In the genomic region with DNA sequence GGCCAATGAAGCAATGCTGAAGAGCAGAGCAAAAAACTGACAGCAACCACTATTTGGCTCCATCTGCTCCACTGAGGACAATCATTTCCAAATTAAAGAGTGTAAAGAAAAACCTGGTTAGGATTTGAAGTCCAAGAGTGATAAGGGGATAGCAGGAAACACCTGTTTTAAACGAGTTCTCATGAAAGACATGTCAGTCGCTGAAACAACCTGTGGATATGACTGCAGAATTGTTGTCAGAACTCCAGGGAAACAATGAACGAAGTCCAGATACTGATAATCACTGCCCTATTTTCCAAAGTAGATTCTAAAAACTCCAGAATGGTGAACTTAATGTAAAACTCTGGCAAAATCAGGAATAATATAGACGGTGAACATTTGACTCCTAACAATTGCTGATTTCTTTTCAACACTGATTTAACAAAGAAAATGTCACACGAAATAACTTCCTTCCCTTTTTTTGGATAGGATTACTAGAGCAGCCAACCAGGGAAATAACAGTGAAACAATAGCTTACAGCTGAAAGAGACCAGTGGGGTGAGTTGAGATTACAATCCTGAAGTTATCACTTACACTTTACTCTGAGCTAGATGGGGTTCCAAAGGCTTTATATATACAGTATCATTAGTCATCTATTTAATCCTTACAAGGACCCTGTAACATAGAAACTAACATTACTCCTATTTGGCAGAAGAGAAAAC, we compare ENCODE assay signal across 29 cellular contexts.
DNase-seq lines count a peak whose midpoint lies in the region; ATAC-seq and TF ChIP-seq lines count a peak whose summit lies in the region.
"Had no signal": no experiment of that assay in that cellular context is flagged by ENCODE, and none has a peak within 500 bp of the region (broad histone marks: within the 10 kb centered on the region; RNA-seq: fewer than 3 reads in every experiment).

No MANE protein-coding gene starts in this region.

- H3K4me1 Mint-ChIP-seq in natural killer cell: peaks cover 13 to 18% of the 10 kb centered on the region in 2 donors
- peaks cover 9 to 13% of the 10 kb centered on the region in 2 donors for H3K4me1 Mint-ChIP-seq in natural killer cell treated with Interleukin-12 subunit alpha and Interleukin-12 subunit beta and Interleukin-15 and Interleukin-18, amount 100 ng/mL, for 72 hours (ENCODE audit: low read depth in 2 of 2)
- peaks cover 55% of the 10 kb centered on the region for H3K4me1 Mint-ChIP-seq in activated B cell treated with CpG ODN at 0.5 μM for 24 hours

- POLR2A ChIA-PET in activated B cell treated with CpG ODN at 0.5 μM for 24 hours (lab: Charles Lee): no interaction called here

- H3K36me3 ChIP-seq in thyroid gland: peaks cover 23 to 32% of the 10 kb centered on the region in 2 donors

- peaks cover 16 to 20% of the 10 kb centered on the region in 2 donors for H3K4me1 ChIP-seq in thyroid gland

- intact Hi-C loops in natural killer cell (cut with micrococcal nuclease) (no loop called here), activated B cell treated with CpG ODN at 0.5 μM for 24 hours (cut with micrococcal nuclease) (loop anchor here (2.0 kb wide), 1 partner anchor 14 kb away; no protein-coding TSS in a partner anchor), thyroid gland (cut with DNase I) (no loop called here)

- H3K27me3 Mint-ChIP-seq in natural killer cell (ENCODE audit: low read depth in 2 of 2) (no peaks in the 10 kb centered on the region), activated B cell treated with CpG ODN at 0.5 μM for 24 hours (no peaks in the 10 kb centered on the region)
- H3K27me3 Mint-ChIP-seq in natural killer cell treated with Interleukin-12 subunit alpha and Interleukin-12 subunit beta and Interleukin-15 and Interleukin-18, amount 100 ng/mL, for 72 hours: no peaks in the 10 kb centered on the region

- no peak for TF ChIP-seq POLR2A in thyroid gland (IDR thresholded peaks at IDR 0.05)

- TF ChIP-seq CTCF in natural killer cell (IDR thresholded peaks at IDR 0.05) (no peak), activated B cell treated with CpG ODN at 0.5 μM for 24 hours (IDR thresholded peaks at IDR 0.05) (no peak), thyroid gland (IDR thresholded peaks at IDR 0.05) (no peak)

- H3K36me3 Mint-ChIP-seq in natural killer cell (peaks cover 26% of the 10 kb centered on the region), activated B cell treated with CpG ODN at 0.5 μM for 24 hours (ENCODE audit: low read depth) (peaks cover 88% of the 10 kb centered on the region)
- peaks cover 53% of the 10 kb centered on the region for H3K36me3 Mint-ChIP-seq in natural killer cell treated with Interleukin-12 subunit alpha and Interleukin-12 subunit beta and Interleukin-15 and Interleukin-18, amount 100 ng/mL, for 72 hours

- no peaks in the 10 kb centered on the region for H3K27me3 ChIP-seq in thyroid gland
- H3K27me3 ChIP-seq: MG63, pancreas had no signal

- peak overlapping the region in 2 of 3 donors; percentile 44 to 60 for H3K27ac ChIP-seq in thyroid gland
- H3K27ac ChIP-seq: C4-2B, epithelial cell of prostate, pancreas, RWPE1, thoracic aorta had no signal

- CTCF ChIA-PET in activated B cell treated with CpG ODN at 0.5 μM for 24 hours (lab: Charles Lee): interaction anchor here (1.3 kb wide), 1 partner anchor 146 kb away, joined by 4 read pairs; no protein-coding TSS in a partner anchor

- H3K9me3 ChIP-seq in thyroid gland: no peaks in the 10 kb centered on the region
- H3K9me3 ChIP-seq: MG63, pancreas, thoracic aorta had no signal

- peak overlapping the region; percentile 17 for H3K27ac Mint-ChIP-seq in natural killer cell
- peak overlapping the region in 1 of 2 donors; percentile 9 for H3K27ac Mint-ChIP-seq in natural killer cell treated with Interleukin-12 subunit alpha and Interleukin-12 subunit beta and Interleukin-15 and Interleukin-18, amount 100 ng/mL, for 72 hours
- peak overlapping the region; percentile 67 for H3K27ac Mint-ChIP-seq in activated B cell treated with CpG ODN at 0.5 μM for 24 hours
- H3K27ac Mint-ChIP-seq: T-helper 1 cell treated with Interleukin-12 subunit alpha and Interleukin-12 subunit beta and Interleukin-4 antibody, amounts not matched to agents 30 μg/mL and 1 μg/mL, for 36 hours had no signal

- no peaks in the 10 kb centered on the region for H3K9me3 Mint-ChIP-seq in natural killer cell
- H3K9me3 Mint-ChIP-seq in natural killer cell treated with Interleukin-12 subunit alpha and Interleukin-12 subunit beta and Interleukin-15 and Interleukin-18, amount 100 ng/mL, for 72 hours: no peaks in the 10 kb centered on the region
- no peaks in the 10 kb centered on the region for H3K9me3 Mint-ChIP-seq in activated B cell treated with CpG ODN at 0.5 μM for 24 hours
- H3K9me3 Mint-ChIP-seq: T-helper 1 cell treated with Interleukin-12 subunit alpha and Interleukin-12 subunit beta and Interleukin-4 antibody, amounts not matched to agents 30 μg/mL and 1 μg/mL, for 36 hours had no signal

- H3K4me3 Mint-ChIP-seq in natural killer cell (no peak overlapping the region), activated B cell treated with CpG ODN at 0.5 μM for 24 hours (peak overlapping the region; percentile 39)
- no peak overlapping the region for H3K4me3 Mint-ChIP-seq in natural killer cell treated with Interleukin-12 subunit alpha and Interleukin-12 subunit beta and Interleukin-15 and Interleukin-18, amount 100 ng/mL, for 72 hours
- H3K4me3 Mint-ChIP-seq: T-helper 1 cell treated with Interleukin-12 subunit alpha and Interleukin-12 subunit beta and Interleukin-4 antibody, amounts not matched to agents 30 μg/mL and 1 μg/mL, for 36 hours had no signal

- WGBS in thyroid gland, 2 donors: 57 to 72% methylated on average over 5 of the region's 5 CpGs

- no peak overlapping the region for H3K4me3 ChIP-seq in thyroid gland (replicated peaks in 1 of 3)
- H3K4me3 ChIP-seq: MG63, pancreas, thoracic aorta had no signal

- ATAC-seq in natural killer cell (no peak), activated B cell treated with CpG ODN at 0.5 μM for 24 hours (ENCODE audit: low read depth) (peak; percentile 37)
- ATAC-seq in natural killer cell treated with Interleukin-12 subunit alpha and Interleukin-12 subunit beta and Interleukin-15 and Interleukin-18, amount 100 ng/mL, for 72 hours: no peak

- no peak for DNase-seq in natural killer cell
- no peak for DNase-seq in natural killer cell treated with Interleukin-12 subunit alpha and Interleukin-12 subunit beta and Interleukin-15 and Interleukin-18, amount 100 ng/mL, for 72 hours (ENCODE audit: low spot score)
- no peak for DNase-seq in activated B cell treated with CpG ODN at 0.5 μM for 24 hours
- peak; percentile 32 to 84 for DNase-seq in lung microvascular endothelial cell (ENCODE audit: low read depth in 2 of 2)
- no peak for DNase-seq in thyroid gland
- DNase-seq in NCI-H1092 (lab: John Stamatoyannopoulos, UW): no peak
- DNase-seq in HPDE6-E6E7 (ENCODE audit: extremely low spot score): no peak
- DNase-seq in NCI-H187 treated with DMSO at 0.1 percent for 48 hours (lab: John Stamatoyannopoulos, UW): no peak
- DNase-seq: activated CD4-positive, alpha-beta T cell treated with anti-CD3 and anti-CD28 coated beads, Interleukin-2, amount 50 U/mL, for 1 hour; activated naive CD4-positive, alpha-beta T cell treated with anti-CD3 and anti-CD28 coated beads, Interleukin-2, amount 50 U/mL, for 16 hours; aorta; central memory CD4-positive, alpha-beta T cell; EL; H7; head of caudate nucleus; kidney glomerular epithelial cell; mammary epithelial cell; MG63; NCI-H187; NCI-H526 treated with DMSO at 0.1 percent for 48 hours; pancreas; stimulated activated CD4-positive, alpha-beta T cell treated with anti-CD3 and anti-CD28 coated beads, Interleukin-12 subunit alpha, Interleukin-12 subunit beta, amount 100 ng/mL, for 4 hours; stimulated activated CD4-positive, alpha-beta T cell treated with anti-CD3 and anti-CD28 coated beads, Interleukin-4, amount 100 ng/mL, for 24 hours; stimulated activated naive CD4-positive, alpha-beta T cell treated with Interleukin-2 at 50 U/mL for 16 hours had no signal

Comparison
In these comparisons a context has a peak if more than half of its experiments do, and no peak if none do; other contexts are left out.
1. DNase-seq: peak in lung microvascular endothelial cell (2 of 2); none in natural killer cell (single experiment), natural killer cell treated with Interleukin-12 subunit alpha and Interleukin-12 subunit beta and Interleukin-15 and Interleukin-18, amount 100 ng/mL, for 72 hours (single experiment), activated B cell treated with CpG ODN at 0.5 μM for 24 hours (single experiment), thyroid gland (0 of 2), NCI-H1092 (single experiment), HPDE6-E6E7 (single experiment) and NCI-H187 treated with DMSO at 0.1 percent for 48 hours (single experiment).